Comparison of ENCODE assay signal across 7 cellular contexts in genomic region chr11:72814831-72815618, GRCh38. TPM values are rescaled to one million over a fixed set of nuclear protein-coding genes. Genes with fewer than 3 reads are reported as not detected.
DNase-seq lines count a peak whose midpoint lies in the region; ATAC-seq and TF ChIP-seq lines count a peak whose summit lies in the region.

No MANE protein-coding gene starts in this region.

- H3K9me3 ChIP-seq in SK-N-MC (ENCODE audit: low read depth, low read length), result no peaks in the 10 kb centered on the region

- peaks cover 12% of the 10 kb centered on the region for H3F3A ChIP-seq in GM23338 (replicated peaks; ENCODE audit: low read depth)

- H3K36me3 ChIP-seq in GM23338 (ENCODE audit: insufficient read depth) (0 out of 2 replicates have a peak, but pooled peaks cover 3% of the 10 kb centered on the region), SK-N-MC (ENCODE audit: insufficient read depth, low read length) (no peaks in the 10 kb centered on the region; the same call in 1 of the 2 replicates), kidney epithelial cell (ENCODE audit: control insufficient read depth, insufficient read depth, low read length) (no peaks in the 10 kb centered on the region)

- peak overlapping the region; percentile 97 for H3K4me3 Mint-ChIP-seq in GM23338

- peaks cover 7% of the 10 kb centered on the region; the same call in 1 of the 2 replicates for H3K79me2 ChIP-seq in GM23338 (replicated peaks; ENCODE audit: insufficient read depth)

- H3K27me3 Mint-ChIP-seq in GM23338 (ENCODE audit: insufficient read depth, low read depth, poor library complexity), result peaks cover 23% of the 10 kb centered on the region

- DNase-seq in GM10266 (ENCODE audit: extremely low spot score) (peak; percentile 77), GM23338 (ENCODE audit: low spot score) (peak; percentile 86), LNCaP clone FGC (ENCODE audit: low read depth) (peak; percentile 11), SK-N-MC (ENCODE audit: low read depth, low spot score) (no peak), T47D (ENCODE audit: low read depth in 1 of 2, low spot score in 1 of 2) (peak; percentile 70 to 80), kidney epithelial cell (ENCODE audit: low read depth) (no peak)
- peak; percentile 23 to 32 for DNase-seq in stimulated activated CD4-positive, alpha-beta T cell treated with anti-CD3 and anti-CD28 coated beads, Interleukin-4, amount 100 ng/mL, for 4 hours

- H3K27me3 ChIP-seq in GM23338 (ENCODE audit: insufficient read depth) (0 out of 2 replicates have a peak, but pooled peaks cover under 1% of the 10 kb centered on the region), kidney epithelial cell (ENCODE audit: control insufficient read depth, insufficient read depth, low read length) (no peaks in the 10 kb centered on the region)

- peak; percentile 24 for TF ChIP-seq CTCF in GM10266 (IDR thresholded peaks at IDR 0.05; ENCODE audit: control insufficient read depth, insufficient read depth, low read depth, missing control alignments)
- 0 out of 4 replicates have a peak, but pooled peaks have one; percentile 8 to 10 for TF ChIP-seq CTCF in GM23338 (conservative IDR thresholded peaks at IDR 0.05; ENCODE audit: low read depth in 2 of 2)
- TF ChIP-seq CTCF in LNCaP clone FGC (IDR thresholded peaks at IDR 0.05; ENCODE audit: control insufficient read depth, extremely low read depth, insufficient read depth), result no peak
- no peak for TF ChIP-seq CTCF in kidney epithelial cell (IDR thresholded peaks at IDR 0.05; ENCODE audit: insufficient read depth, low read length, poor library complexity, severe bottlenecking)

- peak overlapping the region; percentile 99 for H2AFZ ChIP-seq in GM23338

- H4K20me1 ChIP-seq in GM23338 (replicated peaks; ENCODE audit: insufficient read depth), result no peaks in the 10 kb centered on the region; the same call in 1 of the 2 replicates

- peak; percentile 69 for ATAC-seq in GM23338

- H3K9me2 ChIP-seq in GM23338 (ENCODE audit: insufficient read depth), result no peaks in the 10 kb centered on the region

- peak overlapping the region; percentile 93 for H3K27ac Mint-ChIP-seq in GM23338

- peak overlapping the region; percentile 96 for H3K4me2 ChIP-seq in GM23338

- peak overlapping the region; percentile 91 for H3K4me3 ChIP-seq in GM23338
- peak overlapping the region; percentile 86 for H3K4me3 ChIP-seq in LNCaP clone FGC (ENCODE audit: low read depth, low read length)
- peak overlapping the region; percentile 99 for H3K4me3 ChIP-seq in SK-N-MC
- H3K4me3 ChIP-seq in kidney epithelial cell (ENCODE audit: low read depth, low read length), result peak overlapping the region; percentile 68

- peaks cover 15% of the 10 kb centered on the region; the same call in 1 of the 2 replicates for H3K4me1 ChIP-seq in GM23338 (ENCODE audit: insufficient read depth)

- peaks cover 34% of the 10 kb centered on the region for H3K4me1 Mint-ChIP-seq in GM23338

- peak overlapping the region; percentile 93 for H3K9ac ChIP-seq in SK-N-MC (ENCODE audit: insufficient read length)

- H3K36me3 Mint-ChIP-seq in GM23338 (ENCODE audit: low read depth), result peaks cover 20% of the 10 kb centered on the region; the same call in 2 of the 3 replicates

- H3K9me3 Mint-ChIP-seq in GM23338, result no peaks in the 10 kb centered on the region

- in situ Hi-C loops in T47D (cut with HindIII; ENCODE audit: low pct_unique_long_range_greater_than_20kb, low sequenced_read_pairs), result no loop called here

- H3K27ac ChIP-seq in GM23338 (ENCODE audit: low read depth), result peak overlapping the region; percentile 75
- no peak overlapping the region for H3K27ac ChIP-seq in SK-N-MC

TF ChIP-seq in GM23338, 12 proteins besides CTCF, POLR2A, EP300 and RAD21:
- no peak for TF ChIP-seq CREB1 (CRISPR knock-in tag; IDR thresholded peaks at IDR 0.05; ENCODE audit: low read depth)
- TF ChIP-seq EZH2 (IDR thresholded peaks at IDR 0.05; ENCODE audit: low read depth, unreplicated experiment), result no peak
- TF ChIP-seq ETS1 (IDR thresholded peaks at IDR 0.05), result no peak
- TF ChIP-seq POLR2AphosphoS5 (IDR thresholded peaks at IDR 0.05; ENCODE audit: low read depth), result no peak; the same call in none of the 2 replicates
- no peak for TF ChIP-seq ZNF331 (CRISPR knock-in tag; IDR thresholded peaks at IDR 0.05; ENCODE audit: low read depth)
- no peak for TF ChIP-seq EZH2phosphoT487 (IDR thresholded peaks at IDR 0.05; ENCODE audit: unreplicated experiment)
- TF ChIP-seq STAT1 (IDR thresholded peaks at IDR 0.05; ENCODE audit: unreplicated experiment), result no peak
- TF ChIP-seq, protein P1, sequence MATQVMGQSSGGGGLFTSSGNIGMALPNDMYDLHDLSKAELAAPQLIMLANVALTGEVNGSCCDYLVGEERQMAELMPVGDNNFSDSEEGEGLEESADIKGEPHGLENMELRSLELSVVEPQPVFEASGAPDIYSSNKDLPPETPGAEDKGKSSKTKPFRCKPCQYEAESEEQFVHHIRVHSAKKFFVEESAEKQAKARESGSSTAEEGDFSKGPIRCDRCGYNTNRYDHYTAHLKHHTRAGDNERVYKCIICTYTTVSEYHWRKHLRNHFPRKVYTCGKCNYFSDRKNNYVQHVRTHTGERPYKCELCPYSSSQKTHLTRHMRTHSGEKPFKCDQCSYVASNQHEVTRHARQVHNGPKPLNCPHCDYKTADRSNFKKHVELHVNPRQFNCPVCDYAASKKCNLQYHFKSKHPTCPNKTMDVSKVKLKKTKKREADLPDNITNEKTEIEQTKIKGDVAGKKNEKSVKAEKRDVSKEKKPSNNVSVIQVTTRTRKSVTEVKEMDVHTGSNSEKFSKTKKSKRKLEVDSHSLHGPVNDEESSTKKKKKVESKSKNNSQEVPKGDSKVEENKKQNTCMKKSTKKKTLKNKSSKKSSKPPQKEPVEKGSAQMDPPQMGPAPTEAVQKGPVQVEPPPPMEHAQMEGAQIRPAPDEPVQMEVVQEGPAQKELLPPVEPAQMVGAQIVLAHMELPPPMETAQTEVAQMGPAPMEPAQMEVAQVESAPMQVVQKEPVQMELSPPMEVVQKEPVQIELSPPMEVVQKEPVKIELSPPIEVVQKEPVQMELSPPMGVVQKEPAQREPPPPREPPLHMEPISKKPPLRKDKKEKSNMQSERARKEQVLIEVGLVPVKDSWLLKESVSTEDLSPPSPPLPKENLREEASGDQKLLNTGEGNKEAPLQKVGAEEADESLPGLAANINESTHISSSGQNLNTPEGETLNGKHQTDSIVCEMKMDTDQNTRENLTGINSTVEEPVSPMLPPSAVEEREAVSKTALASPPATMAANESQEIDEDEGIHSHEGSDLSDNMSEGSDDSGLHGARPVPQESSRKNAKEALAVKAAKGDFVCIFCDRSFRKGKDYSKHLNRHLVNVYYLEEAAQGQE (IDR thresholded peaks at IDR 0.05; ENCODE audit: unreplicated experiment), result no peak
- no peak for TF ChIP-seq ZNF114 (CRISPR knock-in tag; IDR thresholded peaks at IDR 0.05)
- TF ChIP-seq JUNB (IDR thresholded peaks at IDR 0.05; ENCODE audit: unreplicated experiment), result no peak

RNA-seq across cellular contexts. Expression of gene ATG16L2, which starts 0.8 kb away (rescaled TPM):
- total RNA-seq in GM23338 (2014; rRNA removed; shearing (Covaris generic)), result 18.0 and 24.6 TPM in 2 replicates
- 9.6 and 10.2 TPM in 2 replicates for polyA plus RNA-seq in GM23338 (2016; fragmentation: Nextera tagmentation; extraction: Ambion mirVana)
- total RNA-seq in kidney epithelial cell, result 12.8 and 24.3 TPM in 2 replicates

RNA-seq across cellular contexts. Expression of gene STARD10, which starts 21.2 kb away (rescaled TPM):
- 14.4 and 20.5 TPM in 2 replicates for total RNA-seq in GM23338 (2014; rRNA removed; shearing (Covaris generic))
- polyA plus RNA-seq in GM23338 (2016; fragmentation: Nextera tagmentation; extraction: Ambion mirVana), result 16.6 and 20.7 TPM in 2 replicates
- 94.8 and 128 TPM in 2 replicates for total RNA-seq in kidney epithelial cell

Comparison
In these comparisons a context has a peak if more than half of its experiments do, and no peak if none do; other contexts are left out.
1. DNase-seq: peak in GM10266 (single experiment), GM23338 (single experiment), LNCaP clone FGC (single experiment), T47D (2 of 2) and stimulated activated CD4-positive, alpha-beta T cell treated with anti-CD3 and anti-CD28 coated beads, Interleukin-4, amount 100 ng/mL, for 4 hours (2 of 2); none in SK-N-MC (single experiment) and kidney epithelial cell (single experiment).
2. CTCF ChIP-seq: peak in GM10266 (single experiment) and GM23338 (2 of 2); none in LNCaP clone FGC (single experiment) and kidney epithelial cell (single experiment).
3. Peak in every context shown above with its lines, with median percentiles within 50 percentile points of each other: H3K4me3 ChIP-seq.